In genomic region chr3:13205567-13206143, GRCh38 we compare ENCODE assay signal across 6 cellular contexts.
"Had no signal": no experiment of that assay in that cellular context is flagged by ENCODE, and none has a peak within 500 bp of the region (broad histone marks: within the 10 kb centered on the region; RNA-seq: fewer than 3 reads in every experiment).

No MANE protein-coding gene starts in this region.

- ATAC-seq: GM23338 had no signal

- DNase-seq: H9, HCEC 1CT, HFFc6, KG1 had no signal

- H3K4me3 ChIP-seq: GM23338 had no signal

- FAIRE-seq: HTR-8/SVneo had no signal

- H3K4me2 ChIP-seq: GM23338 had no signal

- H2AFZ ChIP-seq: GM23338 had no signal
